23 cellular contexts compared by ENCODE assay signal in genomic region chr6:112539355-112539754, GRCh38.
"Had no signal": no experiment of that assay in that cellular context is flagged by ENCODE, and none has a peak within 500 bp of the region (broad histone marks: within the 10 kb centered on the region; RNA-seq: fewer than 3 reads in every experiment).

No MANE protein-coding gene starts in this region.

- H3K27ac ChIP-seq: gastroesophageal sphincter, neural progenitor cell, testis, vagina had no signal

- H3K27me3 ChIP-seq: gastroesophageal sphincter, neural progenitor cell, testis, vagina had no signal

- H3K9me3 ChIP-seq: testis, vagina had no signal

- ATAC-seq: activated CD8-positive, alpha-beta T cell treated with anti-CD3 and anti-CD28 coated beads, Interleukin-2, amount 10 ng/mL, durations not matched to agents 7 days and 5 days; activated T-helper 17 cell treated with anti-CD3 and anti-CD28 coated beads, Interleukin-2, amount 50 U/mL, for 72 hours; gastroesophageal sphincter; left ventricle myocardium superior; naive thymus-derived CD8-positive, alpha-beta T cell had no signal

- DNase-seq: activated CD4-positive, alpha-beta T cell treated with anti-CD3 and anti-CD28 coated beads for 1 hour; activated CD4-positive, alpha-beta T cell treated with anti-CD3 and anti-CD28 coated beads, Interleukin-2, amount 50 U/mL, for 1 hour; activated CD8-positive, alpha-beta T cell treated with anti-CD3 and anti-CD28 coated beads, Interleukin-2, amount 10 ng/mL, durations not matched to agents 7 days and 5 days; activated naive CD4-positive, alpha-beta T cell; central memory CD4-positive, alpha-beta T cell; dermis blood vessel endothelial cell; effector CD8-positive, alpha-beta T cell; erythroblast; head of caudate nucleus; hypothalamus; left ventricle myocardium superior; mammary epithelial cell; naive thymus-derived CD8-positive, alpha-beta T cell; stimulated activated CD4-positive, alpha-beta T cell treated with anti-CD3 and anti-CD28 coated beads, Interleukin-2, amount 100 ng/mL, for 48 hours; stimulated activated naive CD4-positive, alpha-beta T cell; testis; trophoblast cell had no signal

- FAIRE-seq: astrocyte, islet of Langerhans had no signal

- H3K36me3 ChIP-seq: gastroesophageal sphincter, neural progenitor cell, vagina had no signal

- H3K9ac ChIP-seq: neural progenitor cell had no signal

- H3K4me1 ChIP-seq: gastroesophageal sphincter, neural progenitor cell, testis, vagina had no signal

- H3K4me3 ChIP-seq: gastroesophageal sphincter, neural progenitor cell, testis, vagina had no signal
